ENCODE assay signal across 9 cellular contexts in the genomic region with DNA sequence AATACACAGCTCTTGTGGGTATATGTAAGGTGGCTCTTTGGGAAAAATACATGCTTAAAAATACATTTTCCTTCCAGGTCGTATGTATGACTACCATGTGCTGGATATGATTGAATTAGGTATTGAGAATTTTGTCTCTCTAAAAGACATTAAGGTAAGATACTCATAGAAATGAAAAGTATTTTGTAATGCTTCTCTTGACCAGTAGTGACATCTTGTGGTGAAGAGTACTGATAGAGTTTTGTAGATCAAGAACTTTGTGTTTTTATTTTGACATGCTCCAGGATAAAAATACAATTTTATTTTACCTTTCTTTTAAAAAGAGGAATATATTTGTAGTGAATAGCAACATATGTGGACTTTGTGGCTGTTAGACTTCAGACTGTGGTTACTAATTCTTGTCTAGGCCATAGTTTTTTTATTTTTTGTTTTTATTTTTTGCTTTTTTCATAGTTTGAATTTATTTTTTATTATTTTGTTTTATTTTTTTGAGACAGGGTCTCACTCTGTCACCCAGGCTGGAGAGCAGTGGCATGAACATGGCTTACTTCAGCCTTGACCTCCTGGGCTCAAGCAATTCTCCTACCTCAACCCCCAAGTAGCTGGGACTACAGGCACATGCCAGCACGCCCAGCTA. TPM values are rescaled to one million over a fixed set of nuclear protein-coding genes. Genes with fewer than 3 reads are reported as not detected.
A peak's percentile ranks its signal among the peaks of the same experiment; 100 is the strongest.
DNase-seq lines count a peak whose midpoint lies in the region; ATAC-seq and TF ChIP-seq lines count a peak whose summit lies in the region.
"Had no signal": no experiment of that assay in that cellular context is flagged by ENCODE, and none has a peak within 500 bp of the region (broad histone marks: within the 10 kb centered on the region; RNA-seq: fewer than 3 reads in every experiment).

No MANE protein-coding gene starts in this region.

- no peaks in the 10 kb centered on the region for H3K9me3 ChIP-seq in CD4-positive, alpha-beta T cell (ENCODE audit: control insufficient read depth, low read length)
- H3K9me3 ChIP-seq in body of pancreas: no peaks in the 10 kb centered on the region

- H3K36me3 ChIP-seq in body of pancreas (replicated peaks in 1 of 2; ENCODE audit: insufficient read depth in 1 of 2, low read depth in 2 of 2): peaks cover 0 to 25% of the 10 kb centered on the region in 2 donors

- no peaks in the 10 kb centered on the region for H3K9me3 Mint-ChIP-seq in CD4-positive, alpha-beta T cell

- CTCF ChIA-PET in CD4-positive, alpha-beta T cell (lab: Charles Lee): interaction anchor here (0.9 to 1.5 kb wide), 4 partner anchors 9 to 471 kb away, joined by 3 to 7 read pairs (median 4); no protein-coding TSS in a partner anchor

- H3K27me3 ChIP-seq in CD4-positive, alpha-beta T cell (ENCODE audit: control insufficient read depth, insufficient read depth, low read length): no peaks in the 10 kb centered on the region
- H3K27me3 ChIP-seq in body of pancreas: no peaks in the 10 kb centered on the region

- peaks cover 84% of the 10 kb centered on the region for H3K36me3 Mint-ChIP-seq in CD4-positive, alpha-beta T cell (ENCODE audit: low read depth)

- no peak overlapping the region for H3K27ac Mint-ChIP-seq in CD4-positive, alpha-beta T cell

- TF ChIP-seq CTCF in CD4-positive, alpha-beta T cell (IDR thresholded peaks at IDR 0.05): peak; percentile 50
- TF ChIP-seq CTCF in body of pancreas (IDR thresholded peaks at IDR 0.05): peak in 6 of 7 experiments; percentile 9 to 43 (median 36)

- no peak for DNase-seq in CD4-positive, alpha-beta T cell
- peak; percentile 19 for DNase-seq in Jurkat, Clone E6-1 (ENCODE audit: low read depth, low spot score)
- DNase-seq in body of pancreas (no peak), lung microvascular endothelial cell (ENCODE audit: low read depth in 2 of 2) (peak; percentile 55 to 59), NCI-H1930 (lab: John Stamatoyannopoulos, UW) (no peak)
- DNase-seq in effector CD8-positive, alpha-beta T cell (lab: John Stamatoyannopoulos, UW): no peak
- no peak for DNase-seq in activated naive CD4-positive, alpha-beta T cell treated with Interleukin-2 at 50 U/mL for 16 hours
- DNase-seq: activated effector memory CD4-positive, alpha-beta T cell treated with anti-CD3 and anti-CD28 coated beads, Interleukin-2, amount 50 U/mL, for 16 hours had no signal

- POLR2A ChIA-PET in CD4-positive, alpha-beta T cell (lab: Charles Lee): interaction anchor here (1.0 kb wide), 1 partner anchor 18 kb away, joined by 3 read pairs; the partner anchor contains the start of gene RPF2

- intact Hi-C loops in CD4-positive, alpha-beta T cell (cut with DNase I, micrococcal nuclease): loop anchor here (1.0 to 10.0 kb wide), 4 partner anchors 317 to 1045 kb away; no protein-coding TSS in a partner anchor
- intact Hi-C loops in body of pancreas (cut with DNase I): no loop called here

- 60% methylated on average over 2 of the region's 2 CpGs for WGBS in body of pancreas, 2 donors

- no peak overlapping the region for H3K4me3 Mint-ChIP-seq in CD4-positive, alpha-beta T cell

- no peaks in the 10 kb centered on the region for H3K4me1 ChIP-seq in body of pancreas

- H3K27me3 Mint-ChIP-seq in CD4-positive, alpha-beta T cell: no peaks in the 10 kb centered on the region

- no peak overlapping the region for H3K27ac ChIP-seq in CD4-positive, alpha-beta T cell (ENCODE audit: low read depth, low read length)
- H3K27ac ChIP-seq in body of pancreas: no peak overlapping the region

- H3K4me3 ChIP-seq in Jurkat, Clone E6-1 (ENCODE audit: low read length): no peak overlapping the region
- no peak overlapping the region for H3K4me3 ChIP-seq in body of pancreas

- no peak for TF ChIP-seq POLR2A in body of pancreas (IDR thresholded peaks at IDR 0.05)

- no peaks in the 10 kb centered on the region for H3K4me1 Mint-ChIP-seq in CD4-positive, alpha-beta T cell (ENCODE audit: low read depth)

- ATAC-seq in CD4-positive, alpha-beta T cell (ENCODE audit: poor library complexity): no peak
- ATAC-seq in body of pancreas (no peak), GM21529 (IDR thresholded peaks at IDR 0.05; ENCODE audit: unreplicated experiment) (no peak)

RNA-seq across cellular contexts. Expression of gene RPF2, which starts 17.9 kb away (rescaled TPM):
- total RNA-seq in CD4-positive, alpha-beta T cell: 1 to 10 TPM; 7.4 to 9.0 TPM
- 53.5 TPM for polyA plus RNA-seq in Jurkat, Clone E6-1 (2012; ENCODE audit: insufficient read depth, insufficient read length)
- 10 to 100 TPM in 1 of 2 donors, 1 to 10 TPM in 1; 5.3 to 22.8 TPM for total RNA-seq in body of pancreas
- total RNA-seq in lung microvascular endothelial cell: 4.4 and 10.3 TPM in 2 replicates

RNA-seq across cellular contexts. Expression of gene GTF3C6, which starts 41.2 kb away (rescaled TPM):
- 10 to 100 TPM; 17.9 to 19.2 TPM for total RNA-seq in CD4-positive, alpha-beta T cell
- 165 TPM for polyA plus RNA-seq in Jurkat, Clone E6-1 (2012; ENCODE audit: insufficient read depth, insufficient read length)
- 10 to 100 TPM; 14.3 to 31.0 TPM for total RNA-seq in body of pancreas
- total RNA-seq in lung microvascular endothelial cell: 36.1 and 40.8 TPM in 2 replicates

Comparison
In these comparisons a context has a peak if more than half of its experiments do, and no peak if none do; other contexts are left out.
1. DNase-seq: peak in Jurkat, Clone E6-1 (single experiment) and lung microvascular endothelial cell (2 of 2); none in CD4-positive, alpha-beta T cell (0 of 10), body of pancreas (0 of 4), effector CD8-positive, alpha-beta T cell (single experiment), NCI-H1930 (0 of 2) and activated naive CD4-positive, alpha-beta T cell treated with Interleukin-2 at 50 U/mL for 16 hours (single experiment).